Comparison of ENCODE assay signal across 1 cellular context in the genomic region with DNA sequence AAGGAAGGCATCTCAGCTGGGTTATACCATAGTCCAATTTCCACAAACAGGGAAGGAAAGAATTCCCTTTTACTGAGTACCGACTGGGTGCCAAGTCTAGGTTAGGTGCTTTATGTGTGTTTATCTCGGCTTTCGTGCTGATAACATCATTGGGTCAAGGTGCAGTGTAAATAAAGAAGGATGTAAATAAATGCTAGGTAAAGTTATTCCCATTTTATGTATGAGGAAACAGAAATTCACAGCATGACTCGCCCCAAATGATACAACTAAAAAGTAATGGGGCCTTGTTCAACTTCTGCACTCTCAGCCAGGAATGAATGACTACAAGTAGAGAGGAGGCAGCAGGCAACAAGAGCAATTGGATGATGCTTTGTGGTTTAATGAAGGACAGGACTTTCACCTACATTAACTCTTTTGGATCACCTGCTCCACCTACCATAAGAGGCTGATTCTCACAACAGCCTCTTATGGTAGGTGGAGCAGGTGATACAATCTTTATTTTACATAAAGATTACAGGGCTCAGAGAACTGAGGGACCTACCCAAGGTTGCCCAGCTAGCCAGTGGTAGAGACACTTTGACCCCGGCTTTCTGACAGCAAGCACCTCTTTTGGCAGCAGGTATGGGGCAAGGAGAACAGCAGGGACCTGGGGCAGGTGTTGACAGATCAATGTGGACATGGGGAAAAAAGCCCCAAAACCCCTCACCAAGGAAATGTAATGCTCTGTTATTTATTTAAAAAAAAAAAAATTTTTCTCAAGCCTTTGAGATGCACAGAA.
TF ChIP-seq lines count a peak whose summit lies in the region.

No MANE protein-coding gene starts in this region.

TF ChIP-seq in IMR-90, 13 proteins besides CTCF, POLR2A, EP300 and RAD21:
- TF ChIP-seq FOS (IDR thresholded peaks at IDR 0.05; ENCODE audit: low read depth, low read length) = no peak
- TF ChIP-seq MXI1 (IDR thresholded peaks at IDR 0.05; ENCODE audit: borderline replicate concordance, low read depth, low read length) = no peak
- no peak for TF ChIP-seq SMC3 (IDR thresholded peaks at IDR 0.05; ENCODE audit: low read depth, low read length)
- TF ChIP-seq RCOR1 (IDR thresholded peaks at IDR 0.05; ENCODE audit: insufficient replicate concordance, low read length) = no peak
- TF ChIP-seq MAFK (IDR thresholded peaks at IDR 0.05; ENCODE audit: low read depth, low read length) = no peak
- TF ChIP-seq CEBPB (IDR thresholded peaks at IDR 0.05; ENCODE audit: low read depth, low read length) = no peak
- no peak for TF ChIP-seq BHLHE40 (IDR thresholded peaks at IDR 0.05; ENCODE audit: low read depth, low read length)
- TF ChIP-seq, protein P1, sequence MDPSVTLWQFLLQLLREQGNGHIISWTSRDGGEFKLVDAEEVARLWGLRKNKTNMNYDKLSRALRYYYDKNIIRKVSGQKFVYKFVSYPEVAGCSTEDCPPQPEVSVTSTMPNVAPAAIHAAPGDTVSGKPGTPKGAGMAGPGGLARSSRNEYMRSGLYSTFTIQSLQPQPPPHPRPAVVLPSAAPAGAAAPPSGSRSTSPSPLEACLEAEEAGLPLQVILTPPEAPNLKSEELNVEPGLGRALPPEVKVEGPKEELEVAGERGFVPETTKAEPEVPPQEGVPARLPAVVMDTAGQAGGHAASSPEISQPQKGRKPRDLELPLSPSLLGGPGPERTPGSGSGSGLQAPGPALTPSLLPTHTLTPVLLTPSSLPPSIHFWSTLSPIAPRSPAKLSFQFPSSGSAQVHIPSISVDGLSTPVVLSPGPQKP (IDR thresholded peaks at IDR 0.05; ENCODE audit: borderline replicate concordance, low read depth, low read length) = no peak
- no peak for TF ChIP-seq CHD1 (IDR thresholded peaks at IDR 0.05; ENCODE audit: low read depth, low read length)
- TF ChIP-seq NFE2L2 (IDR thresholded peaks at IDR 0.05; ENCODE audit: low read depth, low read length) = no peak
- no peak for TF ChIP-seq RFX5 (IDR thresholded peaks at IDR 0.05; ENCODE audit: low read depth, low read length)
